ENCODE assay signal across 1 cellular context in the genomic region with DNA sequence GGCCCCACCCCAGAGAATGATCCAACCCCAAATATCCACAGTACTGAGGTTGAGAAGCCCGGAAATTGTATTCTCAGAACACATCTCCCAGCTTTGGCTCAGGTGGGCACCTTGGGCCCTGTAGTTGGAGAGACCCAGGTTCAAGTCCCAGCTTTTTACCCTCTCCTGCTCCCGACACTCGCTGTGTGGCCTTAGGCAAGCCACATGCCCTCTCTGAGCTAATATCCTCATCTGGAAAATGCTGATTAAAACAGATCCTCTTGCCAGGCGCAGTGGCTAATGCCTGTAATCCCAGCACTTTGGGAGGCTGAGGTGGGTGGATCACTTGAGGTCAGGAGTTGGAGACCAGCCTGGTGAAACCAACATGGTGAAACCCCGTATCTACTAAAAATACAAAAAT.
TF ChIP-seq lines count a peak whose summit lies in the region.

No MANE protein-coding gene starts in this region.

TF ChIP-seq in HepG2, 621 proteins besides CTCF, POLR2A, EP300 and RAD21:
- peak; percentile 96 for TF ChIP-seq ZNF768 (CRISPR knock-in tag; IDR thresholded peaks at IDR 0.05)
- TF ChIP-seq, protein P1, sequence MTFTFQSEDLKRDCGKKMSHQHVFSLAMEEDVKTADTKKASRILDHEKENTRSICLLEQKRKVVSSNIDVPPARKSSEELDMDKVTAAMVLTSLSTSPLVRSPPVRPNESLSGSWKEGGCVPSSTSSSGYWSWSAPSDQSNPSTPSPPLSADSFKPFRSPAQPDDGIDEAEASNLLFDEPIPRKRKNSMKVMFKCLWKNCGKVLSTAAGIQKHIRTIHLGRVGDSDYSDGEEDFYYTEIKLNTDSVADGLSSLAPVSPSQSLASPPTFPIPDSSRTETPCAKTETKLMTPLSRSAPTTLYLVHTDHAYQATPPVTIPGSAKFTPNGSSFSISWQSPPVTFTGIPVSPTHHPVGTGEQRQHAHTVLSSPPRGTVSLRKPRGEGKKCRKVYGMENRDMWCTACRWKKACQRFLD (CRISPR knock-in tag; IDR thresholded peaks at IDR 0.05; ENCODE audit: borderline replicate concordance) = no peak
